8 cellular contexts compared by ENCODE assay signal in the genomic region with DNA sequence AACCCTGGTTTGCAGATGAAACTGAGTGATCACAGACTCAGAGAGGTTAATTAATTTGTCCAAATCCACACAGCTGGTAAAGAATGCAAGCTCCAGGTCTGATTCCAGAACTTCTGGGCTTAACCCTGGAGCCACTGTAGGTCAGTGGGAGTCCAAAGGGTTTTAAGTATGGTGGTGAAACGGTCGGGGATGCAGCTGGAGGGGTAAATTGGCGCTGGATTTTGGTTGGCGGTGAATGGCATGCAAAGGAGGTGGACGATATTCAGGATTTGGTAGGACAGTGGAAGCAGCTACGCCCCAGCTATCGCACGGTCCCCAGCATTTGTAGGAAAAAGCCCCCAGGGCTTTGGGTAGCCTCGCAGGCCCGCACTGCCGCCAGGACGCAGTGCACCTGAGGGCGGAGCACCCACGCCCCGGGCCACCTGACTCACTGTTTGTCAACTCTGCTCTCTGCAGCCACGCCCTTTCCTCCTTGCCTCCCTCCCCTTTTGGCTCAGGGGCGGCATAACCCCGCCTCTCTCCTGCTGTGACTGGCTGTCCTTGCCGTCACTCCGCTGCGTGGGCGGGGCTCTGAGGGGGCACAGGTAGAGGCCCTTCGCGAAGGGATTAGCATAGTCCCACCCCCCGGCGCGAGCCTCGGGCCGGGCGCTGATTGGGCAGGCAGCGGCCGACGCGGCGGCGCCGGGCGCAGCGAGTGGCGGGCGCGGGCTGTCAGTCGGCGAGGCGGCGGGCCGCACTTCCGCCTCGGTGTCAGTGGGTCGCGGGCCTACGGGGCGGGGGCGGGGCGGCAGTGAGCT. TPM values are rescaled to one million over a fixed set of nuclear protein-coding genes. Genes with fewer than 3 reads are reported as not detected.
DNase-seq lines count a peak whose midpoint lies in the region; ATAC-seq lines count a peak whose summit lies in the region.

A gene (plus strand): TSS at position 750 of the 797 bp plus-strand sequence. CDS start 17,664 bp downstream, outside the sequence.

- H3K9ac ChIP-seq in NT2/D1 (ENCODE audit: insufficient read length, low read depth), result peak within 1 kb of the TSS; percentile 78
- peak within 1 kb of the TSS; percentile 77 for H3K9ac ChIP-seq in endocrine pancreas (ENCODE audit: control insufficient read depth, insufficient read depth, low read length)

- H3K36me3 ChIP-seq in NT2/D1 (ENCODE audit: insufficient read depth, insufficient read length, low read length), result peaks cover 15% of the 10 kb centered on the region
- H3K36me3 ChIP-seq in endocrine pancreas (ENCODE audit: control insufficient read depth, insufficient read depth, low read length), result no peaks in the 10 kb centered on the region

- peaks cover 30% of the 10 kb centered on the region for H3K4me1 Mint-ChIP-seq in activated CD8-positive, alpha-beta memory T cell treated with anti-CD3 and anti-CD28 coated beads, Interleukin-2, amount 10 ng/mL, durations not matched to agents 7 days and 5 days

- H3K27me3 ChIP-seq in NT2/D1 (ENCODE audit: insufficient read depth, insufficient read length) (peaks cover 18% of the 10 kb centered on the region), endocrine pancreas (ENCODE audit: control insufficient read depth, insufficient read depth, low read length) (no peaks in the 10 kb centered on the region)

- ATAC-seq in GM21381 (IDR thresholded peaks at IDR 0.05; ENCODE audit: unreplicated experiment), result peak; percentile 96
- ATAC-seq in activated CD8-positive, alpha-beta memory T cell treated with anti-CD3 and anti-CD28 coated beads, Interleukin-2, amount 10 ng/mL, durations not matched to agents 7 days and 5 days, result peak; percentile 99

- H3K9me3 ChIP-seq in NT2/D1 (ENCODE audit: insufficient read depth, low read length), result no peaks in the 10 kb centered on the region
- no peaks in the 10 kb centered on the region for H3K9me3 ChIP-seq in endocrine pancreas (ENCODE audit: control insufficient read depth, low read length)

- H3K9me3 Mint-ChIP-seq in activated CD8-positive, alpha-beta memory T cell treated with anti-CD3 and anti-CD28 coated beads, Interleukin-2, amount 10 ng/mL, durations not matched to agents 7 days and 5 days (ENCODE audit: low read depth), result no peaks in the 10 kb centered on the region

- CTCF ChIA-PET in activated CD8-positive, alpha-beta memory T cell treated with anti-CD3 and anti-CD28 coated beads, Interleukin-2, amount 10 ng/mL, durations not matched to agents 7 days and 5 days (lab: Charles Lee), result no interaction called here

- H3K36me3 Mint-ChIP-seq in activated CD8-positive, alpha-beta memory T cell treated with anti-CD3 and anti-CD28 coated beads, Interleukin-2, amount 10 ng/mL, durations not matched to agents 7 days and 5 days, result no peaks in the 10 kb centered on the region

- H3K4me1 ChIP-seq in NT2/D1 (ENCODE audit: insufficient read depth, insufficient read length) (peaks cover 18% of the 10 kb centered on the region), endocrine pancreas (ENCODE audit: control insufficient read depth, insufficient read depth, low read length) (no peaks in the 10 kb centered on the region)

- H3K4me3 Mint-ChIP-seq in activated CD8-positive, alpha-beta memory T cell treated with anti-CD3 and anti-CD28 coated beads, Interleukin-2, amount 10 ng/mL, durations not matched to agents 7 days and 5 days, result peak within 1 kb of the TSS; percentile 74

- DNase-seq in COLO829 (ENCODE audit: low spot score) (peak; percentile 100), HUDEP-2 (lab: John Stamatoyannopoulos, UW; ENCODE audit: unreplicated experiment in 76 of 76) (peak; percentile 85 to 100 (median 99)), NT2/D1 (ENCODE audit: low read depth, low spot score) (peak; percentile 98), mesenteric fat pad (ENCODE audit: low spot score) (peak; percentile 100)
- DNase-seq in activated CD8-positive, alpha-beta memory T cell treated with anti-CD3 and anti-CD28 coated beads, Interleukin-2, amount 10 ng/mL, durations not matched to agents 7 days and 5 days, result peak; percentile 100
- DNase-seq in stimulated activated CD8-positive, alpha-beta memory T cell treated with anti-CD3 and anti-CD28 coated beads, Interleukin-15, amount 100 ng/mL, for 24 hours (ENCODE audit: low read depth), result peak; percentile 100

- H3K27ac Mint-ChIP-seq in activated CD8-positive, alpha-beta memory T cell treated with anti-CD3 and anti-CD28 coated beads, Interleukin-2, amount 10 ng/mL, durations not matched to agents 7 days and 5 days, result peak within 1 kb of the TSS; percentile 88

- H3K4me3 ChIP-seq in NT2/D1 (ENCODE audit: insufficient read length, low read depth) (peak within 1 kb of the TSS; percentile 77), endocrine pancreas (ENCODE audit: control insufficient read depth, insufficient read depth, low read length) (peak within 1 kb of the TSS; percentile 51)

- no peaks in the 10 kb centered on the region for H3K27me3 Mint-ChIP-seq in activated CD8-positive, alpha-beta memory T cell treated with anti-CD3 and anti-CD28 coated beads, Interleukin-2, amount 10 ng/mL, durations not matched to agents 7 days and 5 days

RNA-seq across cellular contexts. Expression of the gene that starts here (rescaled TPM):
- 10 to 100 TPM; 27.1 TPM for total RNA-seq in activated CD8-positive, alpha-beta memory T cell treated with anti-CD3 and anti-CD28 coated beads, Interleukin-2, amount 10 ng/mL, durations not matched to agents 7 days and 5 days
- 38.1 TPM for total RNA-seq in mesenteric fat pad

Comparison
In these comparisons a context has a peak if more than half of its experiments do, and no peak if none do; other contexts are left out.
1. Peak in every context shown above with its lines: DNase-seq, ATAC-seq and H3K4me3 ChIP-seq.